ENCODE assay signal across 27 cellular contexts in genomic region chr3:29552036-29552435, GRCh38.
DNase-seq lines count a peak whose midpoint lies in the region; ATAC-seq and TF ChIP-seq lines count a peak whose summit lies in the region.
"Had no signal": no experiment of that assay in that cellular context is flagged by ENCODE, and none has a peak within 500 bp of the region (broad histone marks: within the 10 kb centered on the region; RNA-seq: fewer than 3 reads in every experiment).

No MANE protein-coding gene starts in this region.

- peak; percentile 10 for TF ChIP-seq CTCF in chondrocyte (IDR thresholded peaks at IDR 0.05)

- H3K36me3 Mint-ChIP-seq in chondrocyte (ENCODE audit: low read depth): peaks cover 2% of the 10 kb centered on the region
- H3K36me3 Mint-ChIP-seq: activated naive CD4-positive, alpha-beta T cell treated with anti-CD3 and anti-CD28 coated beads, Interleukin-2, amount 50 U/mL, for 24 hours; immature natural killer cell had no signal

- H3K27me3 Mint-ChIP-seq in chondrocyte (ENCODE audit: low read depth): no peaks in the 10 kb centered on the region
- H3K27me3 Mint-ChIP-seq: activated naive CD4-positive, alpha-beta T cell treated with anti-CD3 and anti-CD28 coated beads, Interleukin-2, amount 50 U/mL, for 24 hours; central memory CD8-positive, alpha-beta T cell had no signal

- peak overlapping the region; percentile 32 for H3K27ac Mint-ChIP-seq in chondrocyte (ENCODE audit: unreplicated experiment)
- H3K27ac Mint-ChIP-seq: activated naive CD4-positive, alpha-beta T cell treated with anti-CD3 and anti-CD28 coated beads, Interleukin-2, amount 50 U/mL, for 24 hours; H9; immature natural killer cell had no signal

- no peaks in the 10 kb centered on the region for H3K9me3 Mint-ChIP-seq in chondrocyte (ENCODE audit: low read depth)
- H3K9me3 Mint-ChIP-seq: H9 had no signal

- peaks cover 62% of the 10 kb centered on the region for H3K4me1 Mint-ChIP-seq in chondrocyte (ENCODE audit: low read depth)
- H3K4me1 Mint-ChIP-seq: activated naive CD4-positive, alpha-beta T cell treated with anti-CD3 and anti-CD28 coated beads, Interleukin-2, amount 50 U/mL, for 24 hours; central memory CD8-positive, alpha-beta T cell; immature natural killer cell had no signal

- H3K4me3 Mint-ChIP-seq in chondrocyte (ENCODE audit: unreplicated experiment): no peak overlapping the region
- H3K4me3 Mint-ChIP-seq: activated naive CD4-positive, alpha-beta T cell treated with anti-CD3 and anti-CD28 coated beads, Interleukin-2, amount 50 U/mL, for 24 hours; central memory CD8-positive, alpha-beta T cell; H9; immature natural killer cell had no signal

- intact Hi-C loops in Right ventricle myocardium superior (cut with DNase I) (no loop called here), cardiac septum (cut with DNase I) (no loop called here)

- no peak for DNase-seq in Right ventricle myocardium superior
- no peak for DNase-seq in cardiac septum (ENCODE audit: low spot score)
- no peak for DNase-seq in chondrocyte (ENCODE audit: low spot score)
- peak; percentile 60 for DNase-seq in iris pigment epithelial cell (ENCODE audit: low read depth)
- no peak for DNase-seq in T-helper 1 cell
- DNase-seq in DMS 273 (lab: John Stamatoyannopoulos, UW; ENCODE audit: unreplicated experiment): no peak
- DNase-seq in activated T-cell treated with anti-CD3 and anti-CD28 coated beads, Interleukin-2, amount 50 U/mL, for 1 hour: no peak
- DNase-seq: activated CD4-positive, alpha-beta T cell treated with anti-CD3 and anti-CD28 coated beads for 4 hours; activated CD8-positive, alpha-beta memory T cell treated with anti-CD3 and anti-CD28 coated beads for 24 hours; activated T-cell treated with anti-CD3 and anti-CD28 coated beads for 4 hours; dorsolateral prefrontal cortex; H9; immature natural killer cell; KBM-7; NCI-H1092 treated with DMSO at 0.1 percent for 48 hours; NCI-H1694 treated with DMSO at 0.1 percent for 48 hours; SIG-M5; stimulated activated CD4-positive, alpha-beta T cell treated with anti-CD3 and anti-CD28 coated beads, Interleukin-15, amount 100 ng/mL, for 24 hours; stimulated activated CD4-positive, alpha-beta T cell treated with anti-CD3 and anti-CD28 coated beads, Interleukin-4, amount 100 ng/mL, for 4 hours; SW 1271; T-helper 9 cell; trophoblast cell; WERI-Rb-1 had no signal

- ATAC-seq in Right ventricle myocardium superior (ENCODE audit: poor library complexity) (peak; percentile 57), HG03039 (IDR thresholded peaks at IDR 0.05; ENCODE audit: unreplicated experiment) (no peak)
- ATAC-seq: left lobe of liver had no signal
